In the genomic region with DNA sequence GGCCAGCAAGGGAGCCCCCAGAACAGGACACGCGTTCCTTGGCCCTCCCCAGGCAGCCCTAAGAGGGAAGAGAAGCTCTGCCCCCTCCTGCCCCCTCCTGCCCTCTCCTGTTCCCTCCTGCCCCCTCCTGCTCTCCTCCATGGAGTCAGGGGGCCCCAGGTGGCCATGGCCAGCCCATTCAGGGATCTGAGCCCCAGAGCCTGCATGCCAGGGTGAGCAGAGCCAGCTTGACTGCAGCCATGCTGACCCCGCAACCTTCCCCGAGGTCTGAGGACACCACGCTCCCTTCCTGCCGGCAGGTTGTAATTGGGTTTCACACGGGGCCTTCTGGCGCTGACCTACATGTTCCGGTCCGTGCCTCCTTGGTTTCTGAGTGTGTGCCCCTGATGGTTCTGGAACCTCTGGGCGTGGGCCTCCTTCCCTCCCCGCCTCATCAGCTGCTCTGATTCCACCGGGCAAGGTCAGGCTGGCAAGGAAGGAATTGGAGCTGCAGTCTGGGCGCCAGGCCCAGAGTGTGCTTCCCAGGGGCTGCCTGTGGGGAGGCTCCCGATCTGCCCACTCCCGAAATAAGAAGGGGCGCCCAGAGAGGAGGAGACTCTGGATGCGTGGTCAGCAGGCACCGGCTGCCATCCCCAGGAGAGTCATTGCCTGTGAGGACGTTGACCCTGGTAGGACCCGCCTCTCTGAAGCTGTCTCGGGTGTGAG, we compare ENCODE assay signal across 17 cellular contexts. TPM values are rescaled to one million over a fixed set of nuclear protein-coding genes. Genes with fewer than 3 reads are reported as not detected.
"Had no signal": no experiment of that assay in that cellular context is flagged by ENCODE, and none has a peak within 500 bp of the region (broad histone marks: within the 10 kb centered on the region; RNA-seq: fewer than 3 reads in every experiment).

No MANE protein-coding gene starts in this region.

- H3K4me2 ChIP-seq: hepatocyte had no signal

- H3K27ac Mint-ChIP-seq: activated CD4-positive, alpha-beta memory T cell treated with anti-CD3 and anti-CD28 coated beads, Interleukin-2, amount 10 ng/mL, durations not matched to agents 7 days and 5 days; activated CD4-positive, alpha-beta T cell treated with anti-CD3 and anti-CD28 coated beads for 36 hours; activated naive CD4-positive, alpha-beta T cell treated with anti-CD3 and anti-CD28 coated beads, Interleukin-2, amount 50 U/mL, for 24 hours; naive thymus-derived CD8-positive, alpha-beta T cell; stimulated activated effector memory CD8-positive, alpha-beta T cell treated with anti-CD3 and anti-CD28 coated beads, Interleukin-12 subunit alpha, Interleukin-12 subunit beta, amount 100 ng/mL, for 72 hours had no signal

- H3K79me2 ChIP-seq: hepatocyte had no signal

- ATAC-seq: activated CD4-positive, alpha-beta T cell treated with anti-CD3 and anti-CD28 coated beads for 36 hours; activated T-cell treated with anti-CD3 and anti-CD28 coated beads, Interleukin-2, amount 50 U/mL, for 4 hours; left lobe of liver; naive thymus-derived CD8-positive, alpha-beta T cell; stimulated activated effector memory CD8-positive, alpha-beta T cell treated with anti-CD3 and anti-CD28 coated beads, Interleukin-12 subunit alpha, Interleukin-12 subunit beta, amount 100 ng/mL, for 72 hours had no signal

- H3K4me1 ChIP-seq: thyroid gland had no signal

- H3K4me3 Mint-ChIP-seq: activated CD4-positive, alpha-beta memory T cell treated with anti-CD3 and anti-CD28 coated beads, Interleukin-2, amount 10 ng/mL, durations not matched to agents 7 days and 5 days; activated CD4-positive, alpha-beta T cell treated with anti-CD3 and anti-CD28 coated beads for 36 hours; activated naive CD4-positive, alpha-beta T cell treated with anti-CD3 and anti-CD28 coated beads, Interleukin-2, amount 50 U/mL, for 24 hours; activated T-cell treated with anti-CD3 and anti-CD28 coated beads, Interleukin-2, amount 50 U/mL, for 4 hours; naive thymus-derived CD8-positive, alpha-beta T cell; stimulated activated effector memory CD8-positive, alpha-beta T cell treated with anti-CD3 and anti-CD28 coated beads, Interleukin-12 subunit alpha, Interleukin-12 subunit beta, amount 100 ng/mL, for 72 hours had no signal

- H3K4me3 ChIP-seq: cardiac muscle cell, esophagus muscularis mucosa, hepatocyte, thyroid gland, uterus had no signal

- H3K9me3 Mint-ChIP-seq: activated naive CD4-positive, alpha-beta T cell treated with anti-CD3 and anti-CD28 coated beads, Interleukin-2, amount 50 U/mL, for 24 hours; activated T-cell treated with anti-CD3 and anti-CD28 coated beads, Interleukin-2, amount 50 U/mL, for 4 hours; stimulated activated effector memory CD8-positive, alpha-beta T cell treated with anti-CD3 and anti-CD28 coated beads, Interleukin-12 subunit alpha, Interleukin-12 subunit beta, amount 100 ng/mL, for 72 hours had no signal

- H3K27me3 ChIP-seq: thyroid gland, uterus had no signal

- H3K36me3 ChIP-seq: cardiac muscle cell, esophagus muscularis mucosa, thyroid gland, uterus had no signal

- H3K9me3 ChIP-seq: esophagus muscularis mucosa, thyroid gland, uterus had no signal

- H2AFZ ChIP-seq: hepatocyte had no signal

- DNase-seq: activated CD4-positive, alpha-beta memory T cell treated with anti-CD3 and anti-CD28 coated beads, Interleukin-2, amount 10 ng/mL, durations not matched to agents 7 days and 5 days; activated CD4-positive, alpha-beta T cell treated with anti-CD3 and anti-CD28 coated beads for 36 hours; activated effector memory CD4-positive, alpha-beta T cell treated with Interleukin-2 at 50 U/mL for 16 hours; activated T-cell treated with anti-CD3 and anti-CD28 coated beads, Interleukin-2, amount 50 U/mL, for 4 hours; islet precursor cell; naive thymus-derived CD8-positive, alpha-beta T cell; stimulated activated CD4-positive, alpha-beta T cell treated with anti-CD3 and anti-CD28 coated beads, Interleukin-12 subunit alpha, Interleukin-12 subunit beta, amount 100 ng/mL, for 4 hours; T-helper 1 cell; thyroid gland; uterus had no signal

- H3K27ac ChIP-seq: cardiac muscle cell, esophagus muscularis mucosa, hepatocyte, thyroid gland, uterus, VCaP had no signal

- H3K36me3 Mint-ChIP-seq: activated naive CD4-positive, alpha-beta T cell treated with anti-CD3 and anti-CD28 coated beads, Interleukin-2, amount 50 U/mL, for 24 hours; naive thymus-derived CD8-positive, alpha-beta T cell; stimulated activated effector memory CD8-positive, alpha-beta T cell treated with anti-CD3 and anti-CD28 coated beads, Interleukin-12 subunit alpha, Interleukin-12 subunit beta, amount 100 ng/mL, for 72 hours had no signal

RNA-seq across cellular contexts. Expression of gene NPTX1, which starts 23.7 kb away (rescaled TPM):
- total RNA-seq: cardiac muscle cell; naive thymus-derived CD8-positive, alpha-beta T cell had no signal
- polyA plus RNA-seq: cardiac muscle cell; naive thymus-derived CD8-positive, alpha-beta T cell had no signal
